In genomic region chr1:8211620-8212442, GRCh38 we compare ENCODE assay signal across 8 cellular contexts.
DNase-seq lines count a peak whose midpoint lies in the region; ATAC-seq and FAIRE-seq lines count a peak whose summit lies in the region.

No MANE protein-coding gene starts in this region.

- ATAC-seq in left cardiac atrium = peak; percentile 68 to 84
- ATAC-seq in HG03139 (IDR thresholded peaks at IDR 0.05; ENCODE audit: unreplicated experiment) = no peak

- peak; percentile 85 for FAIRE-seq in TTC549 (lab: Jason Lieb, UNC)

- peak overlapping the region; percentile 58 for H3K27ac Mint-ChIP-seq in activated CD4-positive, alpha-beta T cell treated with anti-CD3 and anti-CD28 coated beads, Interleukin-2, amount 10 ng/mL, durations not matched to agents 24 days and 14 days
- peak overlapping the region in 1 of 8 donors; percentile 63 for H3K27ac Mint-ChIP-seq in CD8-positive, alpha-beta memory T cell

- peaks cover 23% of the 10 kb centered on the region for H3K27me3 Mint-ChIP-seq in activated CD4-positive, alpha-beta T cell treated with anti-CD3 and anti-CD28 coated beads, Interleukin-2, amount 10 ng/mL, durations not matched to agents 24 days and 14 days
- peaks cover 24 to 55% of the 10 kb centered on the region in 2 donors for H3K27me3 Mint-ChIP-seq in CD8-positive, alpha-beta memory T cell

- no peaks in the 10 kb centered on the region for H3K27me3 ChIP-seq in subcutaneous abdominal adipose tissue (ENCODE audit: control insufficient read depth in 5 of 5, insufficient read depth in 4 of 5, low read length in 5 of 5)
- no peaks in the 10 kb centered on the region for H3K27me3 ChIP-seq in CD8-positive, alpha-beta memory T cell (ENCODE audit: insufficient read depth, low read length, poor library complexity, severe bottlenecking)

- no peaks in the 10 kb centered on the region for H3K36me3 ChIP-seq in subcutaneous abdominal adipose tissue (ENCODE audit: control insufficient read depth in 5 of 5, insufficient read depth in 5 of 5, low read length in 5 of 5)
- no peaks in the 10 kb centered on the region for H3K36me3 ChIP-seq in CD8-positive, alpha-beta memory T cell (ENCODE audit: insufficient read depth, low read length)

- H3K27ac ChIP-seq in subcutaneous abdominal adipose tissue (ENCODE audit: low read depth, low read length) = no peak overlapping the region
- H3K27ac ChIP-seq in CD8-positive, alpha-beta memory T cell (ENCODE audit: low read depth, low read length) = no peak overlapping the region

- H3K9me3 ChIP-seq in subcutaneous abdominal adipose tissue (ENCODE audit: control insufficient read depth in 5 of 5, low read length in 5 of 5) = no peaks in the 10 kb centered on the region
- no peaks in the 10 kb centered on the region for H3K9me3 ChIP-seq in CD8-positive, alpha-beta memory T cell (ENCODE audit: low read length)

- H3K4me1 ChIP-seq in subcutaneous abdominal adipose tissue (ENCODE audit: control insufficient read depth in 5 of 5, insufficient read depth in 5 of 5, low read length in 5 of 5) = peaks cover 3 to 31% (median 27%) of the 10 kb centered on the region in 5 donors
- no peaks in the 10 kb centered on the region for H3K4me1 ChIP-seq in CD8-positive, alpha-beta memory T cell (ENCODE audit: insufficient read depth, low read length)

- peak overlapping the region; percentile 49 for H3K4me3 Mint-ChIP-seq in activated CD4-positive, alpha-beta T cell treated with anti-CD3 and anti-CD28 coated beads, Interleukin-2, amount 10 ng/mL, durations not matched to agents 24 days and 14 days
- H3K4me3 Mint-ChIP-seq in CD8-positive, alpha-beta memory T cell = peak overlapping the region in 3 of 7 donors; percentile 23 to 27 (median 24)

- CTCF ChIA-PET in CD8-positive, alpha-beta memory T cell (lab: Charles Lee) = no interaction called here

- peak overlapping the region in 3 of 5 donors; percentile 14 to 42 (median 24) for H3K4me3 ChIP-seq in subcutaneous abdominal adipose tissue (ENCODE audit: low read depth in 1 of 5, low read length in 5 of 5)
- no peak overlapping the region for H3K4me3 ChIP-seq in CD8-positive, alpha-beta memory T cell (ENCODE audit: low read length)

- H3K9me3 Mint-ChIP-seq in activated CD4-positive, alpha-beta T cell treated with anti-CD3 and anti-CD28 coated beads, Interleukin-2, amount 10 ng/mL, durations not matched to agents 24 days and 14 days = no peaks in the 10 kb centered on the region
- H3K9me3 Mint-ChIP-seq in CD8-positive, alpha-beta memory T cell = no peaks in the 10 kb centered on the region

- H3K36me3 Mint-ChIP-seq in activated CD4-positive, alpha-beta T cell treated with anti-CD3 and anti-CD28 coated beads, Interleukin-2, amount 10 ng/mL, durations not matched to agents 24 days and 14 days (ENCODE audit: low read depth) = peaks cover 2% of the 10 kb centered on the region
- peaks cover 0 to 3% (median 0%) of the 10 kb centered on the region in 3 donors for H3K36me3 Mint-ChIP-seq in CD8-positive, alpha-beta memory T cell

- intact Hi-C loops in activated CD4-positive, alpha-beta T cell treated with anti-CD3 and anti-CD28 coated beads, Interleukin-2, amount 10 ng/mL, durations not matched to agents 24 days and 14 days (cut with micrococcal nuclease) = no loop called here
- intact Hi-C loops in left cardiac atrium (cut with DNase I) = loop anchor here in 1 of 2 donors (10.0 kb wide), 1 partner anchor 77 kb away; no protein-coding TSS in a partner anchor

- peak overlapping the region in 1 of 5 donors; percentile 29 for H3K9ac ChIP-seq in subcutaneous abdominal adipose tissue (ENCODE audit: low read length in 5 of 5)

- POLR2A ChIA-PET in CD8-positive, alpha-beta memory T cell (lab: Charles Lee) = no interaction called here

- DNase-seq in activated CD4-positive, alpha-beta T cell treated with anti-CD3 and anti-CD28 coated beads, Interleukin-2, amount 10 ng/mL, durations not matched to agents 24 days and 14 days = peak; percentile 69
- DNase-seq in activated CD4-positive, alpha-beta T cell treated with anti-CD3 and anti-CD28 coated beads, Interleukin-2, amount 50 U/mL, for 1 hour = no peak
- DNase-seq in left cardiac atrium = peak; percentile 57
- no peak for DNase-seq in NCI-H1105 treated with DMSO at 0.1 percent for 48 hours (lab: John Stamatoyannopoulos, UW)
- no peak for DNase-seq in CD8-positive, alpha-beta memory T cell

- peaks cover 25% of the 10 kb centered on the region for H3K4me1 Mint-ChIP-seq in activated CD4-positive, alpha-beta T cell treated with anti-CD3 and anti-CD28 coated beads, Interleukin-2, amount 10 ng/mL, durations not matched to agents 24 days and 14 days
- peaks cover 3 to 17% (median 11%) of the 10 kb centered on the region in 3 donors for H3K4me1 Mint-ChIP-seq in CD8-positive, alpha-beta memory T cell

Comparison
In these comparisons a context has a peak if more than half of its experiments do, and no peak if none do; other contexts are left out.
1. DNase-seq: peak in activated CD4-positive, alpha-beta T cell treated with anti-CD3 and anti-CD28 coated beads, Interleukin-2, amount 10 ng/mL, durations not matched to agents 24 days and 14 days (single experiment) and left cardiac atrium (single experiment); none in activated CD4-positive, alpha-beta T cell treated with anti-CD3 and anti-CD28 coated beads, Interleukin-2, amount 50 U/mL, for 1 hour (single experiment), NCI-H1105 treated with DMSO at 0.1 percent for 48 hours (single experiment) and CD8-positive, alpha-beta memory T cell (0 of 5).